ENCODE assay signal across 8 cellular contexts in the genomic region with DNA sequence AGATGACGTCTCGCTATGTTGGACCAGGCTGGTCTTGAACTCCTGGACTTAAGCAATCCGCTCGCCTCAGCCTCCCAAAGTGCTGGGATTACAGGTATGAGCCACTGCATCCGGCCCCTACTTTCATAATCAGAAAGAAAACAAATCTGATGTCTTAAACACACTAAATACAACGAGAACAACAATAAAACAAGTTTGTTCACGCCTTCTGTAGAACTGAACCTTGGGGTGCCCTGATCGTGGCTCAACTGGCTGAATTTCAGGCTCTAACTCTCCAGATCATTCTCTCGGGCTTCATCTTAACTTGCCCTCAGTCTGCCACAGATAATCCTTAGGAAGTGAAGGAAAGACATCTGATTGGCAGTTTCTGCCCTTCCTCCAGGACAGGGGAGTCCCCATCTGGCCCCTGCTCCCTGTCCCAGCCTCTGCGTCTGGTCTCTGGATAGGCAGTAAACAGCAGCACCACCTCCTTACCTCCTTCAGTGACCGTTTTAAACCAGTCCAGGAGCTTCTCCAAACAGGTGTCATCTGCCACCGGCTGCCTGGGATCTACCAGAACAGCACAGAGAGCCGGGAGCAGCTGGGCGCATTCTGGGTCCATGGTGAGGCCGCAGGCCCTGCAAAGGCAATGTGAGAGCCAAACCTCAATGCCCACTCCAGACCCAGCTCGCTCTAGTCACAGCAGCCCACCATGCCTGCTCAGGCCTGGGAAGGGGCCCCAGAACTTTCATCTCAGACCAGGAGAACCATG. TPM values are rescaled to one million over a fixed set of nuclear protein-coding genes. Genes with fewer than 3 reads are reported as not detected.
DNase-seq lines count a peak whose midpoint lies in the region; ATAC-seq and TF ChIP-seq lines count a peak whose summit lies in the region.

No MANE protein-coding gene starts in this region.

- no peak for ATAC-seq in HG02588 (IDR thresholded peaks at IDR 0.05; ENCODE audit: unreplicated experiment)

- H3K9me3 ChIP-seq in Caco-2 (no peaks in the 10 kb centered on the region), endocrine pancreas (ENCODE audit: control insufficient read depth, low read length) (no peaks in the 10 kb centered on the region), neutrophil (no peaks in the 10 kb centered on the region)

- H3K36me3 ChIP-seq in Caco-2 (ENCODE audit: control insufficient read depth, insufficient read depth, low read length) (no peaks in the 10 kb centered on the region), endocrine pancreas (ENCODE audit: control insufficient read depth, insufficient read depth, low read length) (no peaks in the 10 kb centered on the region), neutrophil (no peaks in the 10 kb centered on the region)

- TF ChIP-seq CTCF in Caco-2 (IDR thresholded peaks at IDR 0.05; ENCODE audit: insufficient read depth in 1 of 2, low read depth in 1 of 2, low read length in 1 of 2, severe bottlenecking in 1 of 2, unreplicated experiment in 1 of 2), result no peak
- no peak for TF ChIP-seq CTCF in neutrophil (IDR thresholded peaks at IDR 0.05)

- H3K4me3 ChIP-seq in Caco-2 (ENCODE audit: low read depth, low read length) (peak overlapping the region; percentile 93), endocrine pancreas (ENCODE audit: control insufficient read depth, insufficient read depth, low read length) (peak overlapping the region; percentile 18), neutrophil (ENCODE audit: low read depth in 1 of 2, low read length in 1 of 2) (peak overlapping the region; percentile 80 to 90)

- H3K9me3 Mint-ChIP-seq in Caco-2 (ENCODE audit: unreplicated experiment), result no peaks in the 10 kb centered on the region

- peak overlapping the region; percentile 98 for H3K27ac ChIP-seq in neutrophil

- no peaks in the 10 kb centered on the region for H3K27me3 Mint-ChIP-seq in Caco-2 (ENCODE audit: insufficient read depth, unreplicated experiment)

- H3K27me3 ChIP-seq in Caco-2 (replicated peaks; ENCODE audit: control insufficient read depth, insufficient read depth, low read length), result no peaks in the 10 kb centered on the region
- no peaks in the 10 kb centered on the region for H3K27me3 ChIP-seq in endocrine pancreas (ENCODE audit: control insufficient read depth, insufficient read depth, low read length)
- H3K27me3 ChIP-seq in neutrophil, result no peaks in the 10 kb centered on the region

- H3K4me1 Mint-ChIP-seq in Caco-2 (ENCODE audit: low read depth, unreplicated experiment), result no peaks in the 10 kb centered on the region

- peak overlapping the region; percentile 76 for H3K9ac ChIP-seq in endocrine pancreas (ENCODE audit: control insufficient read depth, insufficient read depth, low read length)

- H3K4me1 ChIP-seq in Caco-2 (peaks cover 7% of the 10 kb centered on the region; the same call in 1 of the 2 replicates), endocrine pancreas (ENCODE audit: control insufficient read depth, insufficient read depth, low read length) (no peaks in the 10 kb centered on the region), neutrophil (ENCODE audit: control insufficient read depth in 1 of 2, insufficient read depth in 1 of 2, low read depth in 1 of 2, low read length in 1 of 2) (peaks cover 35 to 39% of the 10 kb centered on the region in 2 experiments)

- intact Hi-C loops in Caco-2 (cut with micrococcal nuclease; ENCODE audit: unreplicated experiment), result loop anchor here (10.0 kb wide), 1 partner anchor 149 kb away; a partner anchor contains a TSS

- H3K4me3 Mint-ChIP-seq in Caco-2 (ENCODE audit: unreplicated experiment), result peak overlapping the region; percentile 84

- DNase-seq in Caco-2 (no peak), NCI-H82 treated with DMSO at 0.1 percent for 48 hours (lab: John Stamatoyannopoulos, UW; ENCODE audit: unreplicated experiment) (peak; percentile 74), GM19238 (ENCODE audit: insufficient read length, low spot score) (no peak), NCI-H1930 (lab: John Stamatoyannopoulos, UW) (no peak)
- no peak for DNase-seq in stimulated activated naive CD4-positive, alpha-beta T cell (lab: John Stamatoyannopoulos, UW)

- CTCF ChIA-PET in Caco-2 (lab: Charles Lee), result interaction anchor here (0.6 kb wide), 1 partner anchor 802 kb away, joined by 3 read pairs; no protein-coding TSS in a partner anchor

- no TSS peak for BruUV-seq in Caco-2 (replicated peaks; lab: Mats Ljungman, UMichigan)

- POLR2A ChIA-PET in Caco-2 (lab: Charles Lee), result interaction anchor here (0.5 kb wide), 1 partner anchor 95 kb away, joined by 3 read pairs; no protein-coding TSS in a partner anchor

- peaks cover 36% of the 10 kb centered on the region for H3K36me3 Mint-ChIP-seq in Caco-2 (ENCODE audit: insufficient read depth, unreplicated experiment)

- H3K27ac Mint-ChIP-seq in Caco-2 (ENCODE audit: unreplicated experiment), result peak overlapping the region; percentile 89

RNA-seq across cellular contexts. Expression of a gene that starts 1.3 kb away (rescaled TPM):
- 33.2 and 33.5 TPM in 2 replicates for total RNA-seq in Caco-2 (2022)

RNA-seq across cellular contexts. Expression of a gene that starts 4.8 kb away (rescaled TPM):
- 13.4 and 18.7 TPM in 2 replicates for total RNA-seq in Caco-2 (2022)

RNA-seq across cellular contexts. Expression of a gene that starts 34.4 kb away (rescaled TPM):
- total RNA-seq in Caco-2 (2022), result 4.5 and 5.1 TPM in 2 replicates

Comparison
In these comparisons a context has a peak if more than half of its experiments do, and no peak if none do; other contexts are left out.
1. H3K4me3 ChIP-seq: peak in every context shown above with its lines; median percentile 93 in Caco-2; 85 in neutrophil; 18 in endocrine pancreas.